ENCODE assay signal across 1 cellular context in genomic region chr15:25246641-25247417, GRCh38.
TF ChIP-seq lines count a peak whose summit lies in the region.

No MANE protein-coding gene starts in this region.

TF ChIP-seq in WTC11, 78 proteins besides CTCF, POLR2A, EP300 and RAD21 (continued from another document):
- TF ChIP-seq USF2 (CRISPR knock-in tag; IDR thresholded peaks at IDR 0.05) (no peak), ZNF317 (CRISPR knock-in tag; IDR thresholded peaks at IDR 0.05; ENCODE audit: borderline replicate concordance, low read depth) (no peak), ESRRA (CRISPR knock-in tag; IDR thresholded peaks at IDR 0.05; ENCODE audit: borderline replicate concordance) (no peak), ELF4 (CRISPR knock-in tag; IDR thresholded peaks at IDR 0.05; ENCODE audit: low read depth) (no peak)
